In genomic region chr15:29182590-29182989, GRCh38 we compare ENCODE assay signal across 25 cellular contexts.
"Had no signal": no experiment of that assay in that cellular context is flagged by ENCODE, and none has a peak within 500 bp of the region (broad histone marks: within the 10 kb centered on the region; RNA-seq: fewer than 3 reads in every experiment).

No MANE protein-coding gene starts in this region.

- H3K27ac Mint-ChIP-seq: activated B cell treated with CpG ODN at 0.5 μM for 24 hours; activated CD4-positive, alpha-beta memory T cell treated with anti-CD3 and anti-CD28 coated beads for 36 hours; activated CD4-positive, alpha-beta T cell treated with anti-CD3 and anti-CD28 coated beads, Interleukin-2, amount 10 ng/mL, durations not matched to agents 24 days and 14 days; activated naive CD4-positive, alpha-beta T cell treated with anti-CD3 and anti-CD28 coated beads, Interleukin-2, amount 50 U/mL, for 24 hours had no signal

- H3K9me3 Mint-ChIP-seq: activated B cell treated with CpG ODN at 0.5 μM for 24 hours; activated CD4-positive, alpha-beta memory T cell treated with anti-CD3 and anti-CD28 coated beads for 36 hours; activated CD4-positive, alpha-beta T cell treated with anti-CD3 and anti-CD28 coated beads, Interleukin-2, amount 10 ng/mL, durations not matched to agents 24 days and 14 days; activated naive CD4-positive, alpha-beta T cell treated with anti-CD3 and anti-CD28 coated beads, Interleukin-2, amount 50 U/mL, for 24 hours had no signal

- H3K4me3 ChIP-seq: breast epithelium, colonic mucosa, MG63, SJSA1 had no signal

- H3K9me3 ChIP-seq: breast epithelium, colonic mucosa, MG63, SJSA1 had no signal

- DNase-seq: activated B cell treated with CpG ODN at 0.5 μM for 24 hours; activated CD4-positive, alpha-beta memory T cell treated with anti-CD3 and anti-CD28 coated beads for 36 hours; activated CD4-positive, alpha-beta T cell treated with anti-CD3 and anti-CD28 coated beads for 1 hour; activated CD4-positive, alpha-beta T cell treated with anti-CD3 and anti-CD28 coated beads, Interleukin-2, amount 10 ng/mL, durations not matched to agents 24 days and 14 days; activated CD8-positive, alpha-beta memory T cell treated with anti-CD3 and anti-CD28 coated beads for 24 hours; activated naive CD4-positive, alpha-beta T cell; aorta; caudate nucleus; colonic mucosa; KG1; MG63; MV-4-11; NCI-H1092 treated with DMSO at 0.1 percent for 48 hours; NCI-H1436; NCI-H1694 treated with DMSO at 0.1 percent for 48 hours; NCI-H2029 treated with DMSO at 0.1 percent for 48 hours; NCI-H446; NCI-H524; NCI-H748 treated with DMSO at 0.1 percent for 48 hours; SW 1271 had no signal

- FAIRE-seq: RCC 7860 had no signal

- H3K4me1 ChIP-seq: breast epithelium, colonic mucosa, SJSA1 had no signal

- H3K36me3 Mint-ChIP-seq: activated CD4-positive, alpha-beta memory T cell treated with anti-CD3 and anti-CD28 coated beads for 36 hours had no signal

- ATAC-seq: SK-N-SH treated with all-trans-retinoic acid at 6 μM for 48 hours had no signal

- H3K4me1 Mint-ChIP-seq: activated B cell treated with CpG ODN at 0.5 μM for 24 hours; activated naive CD4-positive, alpha-beta T cell treated with anti-CD3 and anti-CD28 coated beads, Interleukin-2, amount 50 U/mL, for 24 hours had no signal

- H3K27ac ChIP-seq: breast epithelium, colonic mucosa, SJSA1 had no signal

- H3K4me3 Mint-ChIP-seq: activated B cell treated with CpG ODN at 0.5 μM for 24 hours; activated CD4-positive, alpha-beta memory T cell treated with anti-CD3 and anti-CD28 coated beads for 36 hours; activated CD4-positive, alpha-beta T cell treated with anti-CD3 and anti-CD28 coated beads, Interleukin-2, amount 10 ng/mL, durations not matched to agents 24 days and 14 days; activated naive CD4-positive, alpha-beta T cell treated with anti-CD3 and anti-CD28 coated beads, Interleukin-2, amount 50 U/mL, for 24 hours had no signal

- H3K27me3 Mint-ChIP-seq: activated B cell treated with CpG ODN at 0.5 μM for 24 hours had no signal
